17 cellular contexts compared by ENCODE assay signal in genomic region chr3:64740232-64740631, GRCh38. TPM values are rescaled to one million over a fixed set of nuclear protein-coding genes. Genes with fewer than 3 reads are reported as not detected.
A peak's percentile ranks its signal among the peaks of the same experiment; 100 is the strongest.
DNase-seq lines count a peak whose midpoint lies in the region; ATAC-seq and TF ChIP-seq lines count a peak whose summit lies in the region.
"Had no signal": no experiment of that assay in that cellular context is flagged by ENCODE, and none has a peak within 500 bp of the region (broad histone marks: within the 10 kb centered on the region; RNA-seq: fewer than 3 reads in every experiment).

No MANE protein-coding gene starts in this region.

- no peak overlapping the region for H2BK15ac ChIP-seq in neuronal stem cell (ENCODE audit: low read length)

- intact Hi-C loops in left ventricle myocardium superior (cut with micrococcal nuclease) (no loop called here), aorta (cut with DNase I) (loop anchor here in 1 of 2 donors (2.0 kb wide), 1 partner anchor 23 kb away; no protein-coding TSS in a partner anchor)

- no CpG with 5 or more reads among the region's 5 CpGs for WGBS in neuronal stem cell (ENCODE audit: extremely low coverage in 2 of 2, insufficient read length in 2 of 2, insufficient replicate concordance in 1 of 2), 2 donors
- WGBS in aorta, 2 donors = 53 to 60% methylated on average over 5 of the region's 5 CpGs

- no peak overlapping the region for H2BK120ac ChIP-seq in neuronal stem cell (ENCODE audit: low read depth, low read length)

- H3K27me3 Mint-ChIP-seq in activated naive CD8-positive, alpha-beta T cell treated with anti-CD3 and anti-CD28 coated beads, Interleukin-2, amount 50 U/mL, for 24 hours = no peaks in the 10 kb centered on the region
- no peaks in the 10 kb centered on the region for H3K27me3 Mint-ChIP-seq in activated T-helper 17 cell treated with anti-CD3 and anti-CD28 coated beads, Interleukin-2, amount 50 U/mL, for 72 hours
- H3K27me3 Mint-ChIP-seq: naive thymus-derived CD4-positive, alpha-beta T cell; type B pancreatic cell had no signal

- H3K27ac ChIP-seq in right atrium auricular region (peak overlapping the region in 1 of 2 donors; percentile 6), neuronal stem cell (replicated peaks; ENCODE audit: low read length) (no peak overlapping the region), aorta (ENCODE audit: low read depth in 1 of 2, low read length in 2 of 2) (peak overlapping the region; percentile 22 to 53)
- H3K27ac ChIP-seq: cardiac muscle cell, spleen had no signal

- H3K4me1 ChIP-seq in right atrium auricular region = peaks cover 0 to 7% of the 10 kb centered on the region in 2 donors
- H3K4me1 ChIP-seq in neuronal stem cell (ENCODE audit: control insufficient read depth in 2 of 2, insufficient read depth in 1 of 2, low read depth in 1 of 2, low read length in 2 of 2) = peaks cover 1 to 10% of the 10 kb centered on the region in 2 donors
- peaks cover 5 to 10% of the 10 kb centered on the region in 2 donors for H3K4me1 ChIP-seq in aorta (ENCODE audit: control insufficient read depth in 1 of 2, insufficient read depth in 2 of 2, low read length in 2 of 2)
- H3K4me1 ChIP-seq: spleen had no signal

- no peaks in the 10 kb centered on the region for H3K36me3 ChIP-seq in right atrium auricular region
- no peaks in the 10 kb centered on the region for H3K36me3 ChIP-seq in neuronal stem cell (replicated peaks in 1 of 2; ENCODE audit: control insufficient read depth in 2 of 2, insufficient read depth in 2 of 2, low read length in 2 of 2)
- no peaks in the 10 kb centered on the region for H3K36me3 ChIP-seq in aorta (ENCODE audit: control insufficient read depth in 1 of 2, insufficient read depth in 2 of 2, low read length in 1 of 2)
- H3K36me3 ChIP-seq: cardiac muscle cell, esophagus squamous epithelium, spleen had no signal

- TF ChIP-seq CTCF in right atrium auricular region (IDR thresholded peaks at IDR 0.05) (no peak), fibroblast of mammary gland (conservative IDR thresholded peaks at IDR 0.05; ENCODE audit: control insufficient read depth, insufficient read depth, low read depth, low read length) (no peak)

- ATAC-seq in left ventricle myocardium superior (peak; percentile 46), aorta (ENCODE audit: low FRiP score) (peak; percentile 51)
- ATAC-seq in activated naive CD8-positive, alpha-beta T cell treated with anti-CD3 and anti-CD28 coated beads, Interleukin-2, amount 50 U/mL, for 24 hours = no peak
- no peak for ATAC-seq in activated T-helper 17 cell treated with anti-CD3 and anti-CD28 coated beads, Interleukin-2, amount 50 U/mL, for 72 hours (replicated peaks)
- ATAC-seq: naive thymus-derived CD4-positive, alpha-beta T cell had no signal

- H2AFZ ChIP-seq in neuronal stem cell (ENCODE audit: low read length) = peak overlapping the region; percentile 73

- H3K27ac Mint-ChIP-seq in activated naive CD8-positive, alpha-beta T cell treated with anti-CD3 and anti-CD28 coated beads, Interleukin-2, amount 50 U/mL, for 24 hours = no peak overlapping the region
- no peak overlapping the region for H3K27ac Mint-ChIP-seq in activated T-helper 17 cell treated with anti-CD3 and anti-CD28 coated beads, Interleukin-2, amount 50 U/mL, for 72 hours
- H3K27ac Mint-ChIP-seq: naive thymus-derived CD4-positive, alpha-beta T cell; type B pancreatic cell had no signal

- H3K23ac ChIP-seq in neuronal stem cell (ENCODE audit: low read depth, low read length, poor library complexity) = no peak overlapping the region

- H3K9me3 Mint-ChIP-seq in activated naive CD8-positive, alpha-beta T cell treated with anti-CD3 and anti-CD28 coated beads, Interleukin-2, amount 50 U/mL, for 24 hours = no peaks in the 10 kb centered on the region
- peaks cover 5% of the 10 kb centered on the region for H3K9me3 Mint-ChIP-seq in activated T-helper 17 cell treated with anti-CD3 and anti-CD28 coated beads, Interleukin-2, amount 50 U/mL, for 72 hours
- H3K9me3 Mint-ChIP-seq: type B pancreatic cell had no signal

- H3K4me1 Mint-ChIP-seq in activated naive CD8-positive, alpha-beta T cell treated with anti-CD3 and anti-CD28 coated beads, Interleukin-2, amount 50 U/mL, for 24 hours = no peaks in the 10 kb centered on the region
- no peaks in the 10 kb centered on the region for H3K4me1 Mint-ChIP-seq in activated T-helper 17 cell treated with anti-CD3 and anti-CD28 coated beads, Interleukin-2, amount 50 U/mL, for 72 hours
- H3K4me1 Mint-ChIP-seq: naive thymus-derived CD4-positive, alpha-beta T cell had no signal

- no peak overlapping the region for H2BK12ac ChIP-seq in neuronal stem cell (ENCODE audit: low read length)

- H3K4me3 ChIP-seq in right atrium auricular region = no peak overlapping the region
- H3K4me3 ChIP-seq in fibroblast of mammary gland (ENCODE audit: control insufficient read depth, low read depth, low read length) = no peak overlapping the region
- no peak overlapping the region for H3K4me3 ChIP-seq in neuronal stem cell (ENCODE audit: low read length in 2 of 2)
- H3K4me3 ChIP-seq in aorta (ENCODE audit: low read length in 2 of 2) = no peak overlapping the region
- H3K4me3 ChIP-seq: cardiac muscle cell, esophagus squamous epithelium, spleen had no signal

- no peak overlapping the region for H3K4ac ChIP-seq in neuronal stem cell (ENCODE audit: low read length)

- H4K91ac ChIP-seq in neuronal stem cell (ENCODE audit: low read depth, low read length, poor library complexity) = no peak overlapping the region

- no peaks in the 10 kb centered on the region for H3K36me3 Mint-ChIP-seq in activated naive CD8-positive, alpha-beta T cell treated with anti-CD3 and anti-CD28 coated beads, Interleukin-2, amount 50 U/mL, for 24 hours (ENCODE audit: low read depth)
- no peaks in the 10 kb centered on the region for H3K36me3 Mint-ChIP-seq in activated T-helper 17 cell treated with anti-CD3 and anti-CD28 coated beads, Interleukin-2, amount 50 U/mL, for 72 hours (ENCODE audit: low read depth)
- H3K36me3 Mint-ChIP-seq: naive thymus-derived CD4-positive, alpha-beta T cell; type B pancreatic cell had no signal

- H3K79me1 ChIP-seq in neuronal stem cell (ENCODE audit: low read depth, low read length) = no peaks in the 10 kb centered on the region

- H3K27me3 ChIP-seq in right atrium auricular region (no peaks in the 10 kb centered on the region), neuronal stem cell (ENCODE audit: control insufficient read depth in 3 of 3, insufficient read depth in 3 of 3, low read depth in 1 of 3, low read length in 3 of 3) (no peaks in the 10 kb centered on the region), aorta (ENCODE audit: control insufficient read depth in 1 of 2, insufficient read depth in 2 of 2, low read length in 1 of 2) (no peaks in the 10 kb centered on the region)
- H3K27me3 ChIP-seq: cardiac muscle cell, esophagus squamous epithelium, spleen had no signal

- no peak overlapping the region for H3K4me3 Mint-ChIP-seq in activated naive CD8-positive, alpha-beta T cell treated with anti-CD3 and anti-CD28 coated beads, Interleukin-2, amount 50 U/mL, for 24 hours
- no peak overlapping the region for H3K4me3 Mint-ChIP-seq in activated T-helper 17 cell treated with anti-CD3 and anti-CD28 coated beads, Interleukin-2, amount 50 U/mL, for 72 hours
- H3K4me3 Mint-ChIP-seq: naive thymus-derived CD4-positive, alpha-beta T cell; type B pancreatic cell had no signal

- H3K9me3 ChIP-seq in right atrium auricular region (no peaks in the 10 kb centered on the region), neuronal stem cell (replicated peaks in 1 of 2; ENCODE audit: control insufficient read depth in 2 of 2, insufficient read depth in 1 of 2, low read depth in 1 of 2, low read length in 2 of 2) (no peaks in the 10 kb centered on the region), aorta (ENCODE audit: control insufficient read depth, low read length) (no peaks in the 10 kb centered on the region)
- H3K9me3 ChIP-seq: esophagus squamous epithelium, spleen had no signal

- H3K18ac ChIP-seq in neuronal stem cell (ENCODE audit: low read length) = no peak overlapping the region

- H3K14ac ChIP-seq in neuronal stem cell (ENCODE audit: low read length) = no peak overlapping the region

- H2AK5ac ChIP-seq in neuronal stem cell (ENCODE audit: low read depth, low read length) = no peak overlapping the region

- H2BK5ac ChIP-seq in neuronal stem cell (ENCODE audit: low read length) = no peak overlapping the region

- H3K9ac ChIP-seq in neuronal stem cell (ENCODE audit: low read depth, low read length, poor library complexity) = no peak overlapping the region

- H3K4me2 ChIP-seq in neuronal stem cell (ENCODE audit: insufficient read depth, low read length, poor library complexity, severe bottlenecking) = no peak overlapping the region

- DNase-seq in left ventricle myocardium superior (no peak), right atrium auricular region (ENCODE audit: low spot score) (no peak), fibroblast of mammary gland (ENCODE audit: low read depth) (peak; percentile 69), neuronal stem cell (ENCODE audit: low spot score) (no peak), aorta (no peak)
- no peak for DNase-seq in activated naive CD8-positive, alpha-beta T cell treated with anti-CD3 and anti-CD28 coated beads, Interleukin-2, amount 50 U/mL, for 24 hours
- no peak for DNase-seq in activated effector memory CD4-positive, alpha-beta T cell treated with anti-CD3 and anti-CD28 coated beads, Interleukin-2, amount 50 U/mL, for 16 hours
- DNase-seq: activated CD4-positive, alpha-beta T cell treated with anti-CD3 and anti-CD28 coated beads, Interleukin-2, amount 50 U/mL, for 1 hour; esophagus squamous epithelium; KBM-7; naive thymus-derived CD4-positive, alpha-beta T cell; NCI-H1694 treated with DMSO at 0.1 percent for 48 hours; spleen; T-helper 9 cell had no signal

- no peak overlapping the region for H4K8ac ChIP-seq in neuronal stem cell (ENCODE audit: low read depth, low read length)

RNA-seq across cellular contexts. Expression of gene ADAMTS9, which starts 52.4 kb away (rescaled TPM):
- 15.1 TPM for total RNA-seq in left ventricle myocardium superior
- 10 to 100 TPM; 20.2 to 21.0 TPM for total RNA-seq in right atrium auricular region
- polyA plus RNA-seq in neuronal stem cell (2013, experiment 1 of 2) = 18.4 TPM
- polyA plus RNA-seq in neuronal stem cell (2013, experiment 2 of 2) = 20.5 TPM
- 100 to 1,000 TPM; 161 to 212 TPM for total RNA-seq in aorta
- polyA plus RNA-seq in aorta = 10 to 100 TPM in 1 of 2 donors, 1 to 10 TPM in 1; 7.0 to 21.9 TPM
- not detected for total RNA-seq in activated T-helper 17 cell treated with anti-CD3 and anti-CD28 coated beads, Interleukin-2, amount 50 U/mL, for 72 hours
- total RNA-seq: naive thymus-derived CD4-positive, alpha-beta T cell had no signal
- polyA plus RNA-seq: naive thymus-derived CD4-positive, alpha-beta T cell had no signal

Comparison
In these comparisons a context has a peak if more than half of its experiments do, and no peak if none do; other contexts are left out.
1. ATAC-seq: peak in left ventricle myocardium superior (single experiment) and aorta (single experiment); none in activated naive CD8-positive, alpha-beta T cell treated with anti-CD3 and anti-CD28 coated beads, Interleukin-2, amount 50 U/mL, for 24 hours (single experiment) and activated T-helper 17 cell treated with anti-CD3 and anti-CD28 coated beads, Interleukin-2, amount 50 U/mL, for 72 hours (single experiment).
2. RNA of gene ADAMTS9, which starts 52.4 kb away (total RNA-seq): 161 to 212 TPM in aorta, 20.2 to 21.0 TPM in right atrium auricular region and 15.1 TPM in left ventricle myocardium superior (single experiment); not detected in activated T-helper 17 cell treated with anti-CD3 and anti-CD28 coated beads, Interleukin-2, amount 50 U/mL, for 72 hours; every median in the first group is over 10 times any median in the second.